ENCODE assay signal across 8 cellular contexts in the genomic region with DNA sequence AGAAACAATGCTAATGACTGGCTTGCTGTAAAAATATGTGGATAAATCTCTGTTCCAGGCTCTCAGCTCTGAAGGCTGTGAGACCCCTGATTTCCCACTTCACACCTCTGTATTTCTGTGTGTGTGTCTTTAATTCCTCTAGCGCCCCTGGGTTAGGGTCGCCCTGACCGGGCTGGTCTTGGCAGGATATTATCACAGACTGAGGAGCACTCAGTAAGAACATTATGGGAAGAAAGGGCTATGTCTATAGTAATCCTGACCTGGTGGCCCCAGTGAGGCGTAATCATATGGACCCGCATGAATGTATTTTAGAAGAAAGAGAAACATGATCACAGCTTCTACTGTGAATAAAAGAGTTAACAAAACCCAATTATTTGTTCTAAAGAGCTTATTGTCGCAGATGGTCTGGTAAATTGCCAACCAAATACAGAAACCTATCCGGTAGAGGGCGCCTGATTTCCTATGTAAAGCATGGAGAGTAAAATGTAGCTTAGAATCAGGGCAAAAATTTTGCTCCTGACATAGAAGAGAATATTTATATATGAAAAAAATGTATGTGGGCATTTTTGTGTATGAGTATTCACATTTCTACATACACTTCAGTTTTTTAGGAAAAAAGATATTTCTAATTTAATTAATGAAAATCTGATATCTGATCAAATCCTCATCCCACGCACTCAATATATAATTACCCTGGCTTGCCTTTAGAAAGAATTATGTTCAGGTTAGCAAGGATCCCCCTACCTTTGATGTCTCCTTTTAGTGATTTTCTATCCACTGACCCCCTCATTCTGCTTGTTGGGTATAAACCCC. TPM values are rescaled to one million over a fixed set of nuclear protein-coding genes. Genes with fewer than 3 reads are reported as not detected.
DNase-seq lines count a peak whose midpoint lies in the region; ATAC-seq and TF ChIP-seq lines count a peak whose summit lies in the region.

No MANE protein-coding gene starts in this region.

- peak; percentile 35 for DNase-seq in activated CD8-positive, alpha-beta memory T cell treated with anti-CD3 and anti-CD28 coated beads, Interleukin-2, amount 50 U/mL, for 4 hours
- DNase-seq in activated CD8-positive, alpha-beta memory T cell treated with anti-CD3 and anti-CD28 coated beads for 24 hours, result no peak
- DNase-seq in NAMALWA (ENCODE audit: low spot score) (peak; percentile 71), WERI-Rb-1 (peak; percentile 48), fibroblast of lung (ENCODE audit: low read depth in 2 of 2) (peak; percentile 62 to 83), sciatic nerve (ENCODE audit: low spot score) (peak; percentile 59), GM19240 (ENCODE audit: insufficient read length, low spot score) (no peak)

- H3K4me2 ChIP-seq in fibroblast of lung (ENCODE audit: extremely low read depth, insufficient read depth, low read length), result no peak overlapping the region

- H3K9me3 ChIP-seq in WERI-Rb-1 (ENCODE audit: severe bottlenecking) (no peaks in the 10 kb centered on the region), fibroblast of lung (ENCODE audit: control insufficient read depth, insufficient read depth, low read depth, low read length) (no peaks in the 10 kb centered on the region)

- no peak overlapping the region for H2AFZ ChIP-seq in fibroblast of lung (ENCODE audit: low read length)

- H3K4me1 ChIP-seq in fibroblast of lung (ENCODE audit: control insufficient read depth, extremely low read depth, insufficient read depth, low read length), result no peaks in the 10 kb centered on the region

- ATAC-seq in sciatic nerve (no peak), GM18519 (IDR thresholded peaks at IDR 0.05; ENCODE audit: low FRiP score, unreplicated experiment) (no peak)

- H3K36me3 ChIP-seq in WERI-Rb-1 (no peaks in the 10 kb centered on the region), fibroblast of lung (ENCODE audit: control insufficient read depth, insufficient read depth, low read length) (no peaks in the 10 kb centered on the region)

- intact Hi-C loops in sciatic nerve (cut with DNase I), result no loop called here

- H3K27me3 ChIP-seq in WERI-Rb-1 (ENCODE audit: insufficient read depth, low read depth, severe bottlenecking) (peaks cover 3% of the 10 kb centered on the region), fibroblast of lung (ENCODE audit: control insufficient read depth, insufficient read depth, low read length) (peaks cover 4% of the 10 kb centered on the region)

- TF ChIP-seq CTCF in WERI-Rb-1 (IDR thresholded peaks at IDR 0.05; ENCODE audit: low read depth, low read length) (0 out of 2 replicates have a peak, but pooled peaks have one; percentile 26), fibroblast of lung (conservative IDR thresholded peaks at IDR 0.05 in 1 of 2, IDR thresholded peaks at IDR 0.05 in 1 of 2; ENCODE audit: low read depth in 1 of 2, low read length in 2 of 2) (peak; percentile 54 to 62)

- no peaks in the 10 kb centered on the region for H4K20me1 ChIP-seq in fibroblast of lung (ENCODE audit: control insufficient read depth, extremely low read depth, insufficient read depth, low read length)

- no peaks in the 10 kb centered on the region for H3K79me2 ChIP-seq in fibroblast of lung (ENCODE audit: control insufficient read depth, insufficient read depth, low read length)

- no peak overlapping the region for H3K9ac ChIP-seq in fibroblast of lung (ENCODE audit: insufficient read depth, low read length)

- H3K4me3 ChIP-seq in WERI-Rb-1 (ENCODE audit: low read depth, low read length) (no peak overlapping the region), fibroblast of lung (replicated peaks in 1 of 4; ENCODE audit: control extremely low read depth in 1 of 4, insufficient read depth in 1 of 4, low read depth in 3 of 4, low read length in 4 of 4) (no peak overlapping the region)

- H3K27ac ChIP-seq in WERI-Rb-1, result no peak overlapping the region
- no peak overlapping the region for H3K27ac ChIP-seq in fibroblast of lung (ENCODE audit: insufficient read depth, low read length)

RNA-seq across cellular contexts. Expression of a gene that starts 5.8 kb away (rescaled TPM):
- total RNA-seq in fibroblast of lung (not detected in 2 replicates), sciatic nerve (not detected)
- not detected in 2 replicates for polyA plus RNA-seq in fibroblast of lung
- polyA plus RNA-seq in fibroblast of lung (2012), result not detected in 2 replicates
- polyA minus RNA-seq in fibroblast of lung (ENCODE audit: low replicate concordance), result not detected in 2 replicates

RNA-seq across cellular contexts. Expression of a gene that starts 25.5 kb away (rescaled TPM):
- total RNA-seq in fibroblast of lung, result not detected in 2 replicates
- polyA plus RNA-seq in fibroblast of lung, result not detected in 2 replicates
- not detected in 2 replicates for polyA plus RNA-seq in fibroblast of lung (2012)
- not detected in 2 replicates for polyA minus RNA-seq in fibroblast of lung (ENCODE audit: low replicate concordance)
- total RNA-seq in sciatic nerve, result not detected

RNA-seq across cellular contexts. Expression of a gene that starts 47.7 kb away (rescaled TPM):
- total RNA-seq in fibroblast of lung (3.9 and 6.6 TPM in 2 replicates), sciatic nerve (not detected)
- 0.15 and 0.40 TPM in 2 replicates for polyA plus RNA-seq in fibroblast of lung
- polyA plus RNA-seq in fibroblast of lung (2012), result 0.27 and 0.34 TPM in 2 replicates
- polyA minus RNA-seq in fibroblast of lung (ENCODE audit: low replicate concordance), result not detected in 2 replicates

RNA-seq across cellular contexts. Expression of a gene that starts 49.2 kb away (rescaled TPM):
- total RNA-seq in fibroblast of lung, result not detected in 2 replicates
- not detected in 2 replicates for polyA plus RNA-seq in fibroblast of lung
- polyA plus RNA-seq in fibroblast of lung (2012), result not detected in 2 replicates
- polyA minus RNA-seq in fibroblast of lung (ENCODE audit: low replicate concordance), result not detected in 2 replicates
- total RNA-seq in sciatic nerve, result not detected

Comparison
In these comparisons a context has a peak if more than half of its experiments do, and no peak if none do; other contexts are left out.
1. DNase-seq: peak in activated CD8-positive, alpha-beta memory T cell treated with anti-CD3 and anti-CD28 coated beads, Interleukin-2, amount 50 U/mL, for 4 hours (single experiment), NAMALWA (single experiment), WERI-Rb-1 (single experiment), fibroblast of lung (2 of 2) and sciatic nerve (single experiment); none in activated CD8-positive, alpha-beta memory T cell treated with anti-CD3 and anti-CD28 coated beads for 24 hours (single experiment) and GM19240 (single experiment).